ENCODE assay signal across 8 cellular contexts in the genomic region with DNA sequence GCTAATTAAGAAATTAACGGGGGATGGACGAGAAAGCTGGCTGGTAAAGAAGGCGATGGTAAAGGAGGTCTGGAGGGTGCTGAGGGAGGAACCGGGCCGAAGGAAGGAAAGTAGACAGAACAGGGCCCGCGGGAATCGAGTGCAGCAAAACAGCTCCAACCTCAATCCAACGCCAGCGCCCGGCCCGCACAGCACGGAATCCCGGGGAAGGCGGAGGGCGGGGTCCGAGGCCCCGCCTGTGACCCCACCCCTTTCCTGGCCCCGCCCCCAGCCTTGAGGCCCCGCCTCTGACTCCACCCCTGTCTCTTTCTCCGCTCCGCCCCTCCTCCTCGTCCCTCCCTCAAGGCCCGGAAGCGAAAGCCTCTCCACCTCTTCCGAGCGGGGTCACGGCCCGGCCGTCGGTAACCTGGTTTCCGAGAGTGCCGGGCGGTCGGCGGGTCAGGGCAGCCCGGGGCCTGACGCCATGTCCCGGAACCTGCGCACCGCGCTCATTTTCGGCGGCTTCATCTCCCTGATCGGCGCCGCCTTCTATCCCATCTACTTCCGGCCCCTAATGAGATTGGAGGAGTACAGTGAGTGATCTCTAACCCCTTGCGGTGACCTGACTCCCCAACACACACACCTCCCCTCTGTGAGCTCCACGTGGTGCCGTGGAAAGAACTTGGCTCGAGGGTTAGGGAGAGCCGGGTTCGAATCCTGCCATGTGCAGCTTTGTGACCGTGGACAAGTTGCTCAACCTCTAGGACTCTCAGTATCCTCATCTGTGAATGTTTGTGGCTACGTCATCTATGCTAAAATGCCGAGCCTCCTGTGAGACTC. TPM values are rescaled to one million over a fixed set of nuclear protein-coding genes. Genes with fewer than 3 reads are reported as not detected.
DNase-seq lines count a peak whose midpoint lies in the region; ATAC-seq and TF ChIP-seq lines count a peak whose summit lies in the region.

Gene SMIM20, plus strand, starts transcription at position 370 of the 819 bp plus-strand sequence. Its CDS starts 94 bp downstream, at position 464.

- no peak for TF ChIP-seq CTCF in GM10266 (IDR thresholded peaks at IDR 0.05; ENCODE audit: control insufficient read depth, insufficient read depth, low read depth, missing control alignments)
- TF ChIP-seq CTCF in NB4 (IDR thresholded peaks at IDR 0.05; ENCODE audit: low read depth, low read length), result no peak
- no peak for TF ChIP-seq CTCF in osteocyte (IDR thresholded peaks at IDR 0.05)
- TF ChIP-seq CTCF in thoracic aorta (IDR thresholded peaks at IDR 0.05), result no peak

- H3K27ac ChIP-seq in thoracic aorta, result peak within 1 kb of the TSS; percentile 72 to 79

- no peaks in the 10 kb centered on the region for H3K9me3 Mint-ChIP-seq in activated naive CD4-positive, alpha-beta T cell treated with anti-CD3 and anti-CD28 coated beads, Interleukin-2, amount 50 U/mL, for 72 hours
- H3K9me3 Mint-ChIP-seq in osteocyte (ENCODE audit: unreplicated experiment), result peaks cover 2% of the 10 kb centered on the region

- peak; percentile 59 for TF ChIP-seq POLR2A in NB4 (IDR thresholded peaks at IDR 0.05; ENCODE audit: extremely low read depth, insufficient read length)

- H3K27me3 Mint-ChIP-seq in osteocyte (ENCODE audit: unreplicated experiment), result no peaks in the 10 kb centered on the region

- peak; percentile 93 for ATAC-seq in HG02571 (IDR thresholded peaks at IDR 0.05; ENCODE audit: unreplicated experiment)
- peak; percentile 93 to 94 for ATAC-seq in activated naive CD4-positive, alpha-beta T cell treated with anti-CD3 and anti-CD28 coated beads, Interleukin-2, amount 50 U/mL, for 72 hours
- ATAC-seq in thoracic aorta (ENCODE audit: insufficient number of reproducible peaks, low FRiP score, low read depth), result peak; percentile 95

- H3K9me3 ChIP-seq in thoracic aorta, result no peaks in the 10 kb centered on the region

- H3K36me3 ChIP-seq in thoracic aorta, result no peaks in the 10 kb centered on the region

- H3K4me3 ChIP-seq in NB4 (ENCODE audit: low read depth, low read length) (peak within 1 kb of the TSS; percentile 86), thoracic aorta (peak within 1 kb of the TSS; percentile 73)

- H3K4me1 Mint-ChIP-seq in osteocyte (ENCODE audit: unreplicated experiment), result peaks cover 12% of the 10 kb centered on the region

- H3K4me1 ChIP-seq in thoracic aorta (ENCODE audit: control insufficient read depth in 1 of 2, low read depth in 2 of 2), result peaks cover 7 to 16% of the 10 kb centered on the region in 2 donors

- no peaks in the 10 kb centered on the region for H3K27me3 ChIP-seq in thoracic aorta (replicated peaks; ENCODE audit: insufficient read depth)

- DNase-seq in GM10266 (ENCODE audit: extremely low spot score) (peak; percentile 91), NB4 (ENCODE audit: low read depth) (peak; percentile 95), SKM-1 (lab: John Stamatoyannopoulos, UW; ENCODE audit: unreplicated experiment) (peak; percentile 84), glomerular endothelial cell (ENCODE audit: extremely low read depth, low read depth, low spot score) (no peak), osteocyte (ENCODE audit: extremely low spot score, unreplicated experiment) (peak; percentile 96), thoracic aorta (ENCODE audit: low spot score) (peak; percentile 59)
- peak; percentile 88 to 95 for DNase-seq in activated naive CD4-positive, alpha-beta T cell treated with anti-CD3 and anti-CD28 coated beads, Interleukin-2, amount 50 U/mL, for 72 hours (ENCODE audit: low spot score in 2 of 2)

- peaks cover 8 to 19% of the 10 kb centered on the region in 2 donors for H3K36me3 Mint-ChIP-seq in activated naive CD4-positive, alpha-beta T cell treated with anti-CD3 and anti-CD28 coated beads, Interleukin-2, amount 50 U/mL, for 72 hours
- H3K36me3 Mint-ChIP-seq in osteocyte (ENCODE audit: unreplicated experiment), result no peaks in the 10 kb centered on the region

- H3K27ac Mint-ChIP-seq in activated naive CD4-positive, alpha-beta T cell treated with anti-CD3 and anti-CD28 coated beads, Interleukin-2, amount 50 U/mL, for 72 hours, result peak within 1 kb of the TSS; percentile 95 to 98
- H3K27ac Mint-ChIP-seq in osteocyte (ENCODE audit: unreplicated experiment), result peak within 1 kb of the TSS; percentile 94

- peak within 1 kb of the TSS; percentile 93 for H3K4me3 Mint-ChIP-seq in osteocyte (ENCODE audit: unreplicated experiment)

RNA-seq across cellular contexts. Expression of gene SMIM20, which starts in this region (rescaled TPM):
- 10 to 100 TPM; 19.7 to 21.3 TPM for total RNA-seq in activated naive CD4-positive, alpha-beta T cell treated with anti-CD3 and anti-CD28 coated beads, Interleukin-2, amount 50 U/mL, for 72 hours
- 13.2 and 22.2 TPM in 2 replicates for total RNA-seq in glomerular endothelial cell
- total RNA-seq in osteocyte, result 28.4 and 29.4 TPM in 2 replicates
- 10 to 100 TPM; 20.1 to 21.3 TPM for total RNA-seq in thoracic aorta
